ENCODE assay signal across 30 cellular contexts in genomic region chr14:100905166-100905565, GRCh38. TPM values are rescaled to one million over a fixed set of nuclear protein-coding genes. Genes with fewer than 3 reads are reported as not detected.
A peak's percentile ranks its signal among the peaks of the same experiment; 100 is the strongest.
DNase-seq lines count a peak whose midpoint lies in the region; ATAC-seq and TF ChIP-seq lines count a peak whose summit lies in the region.
"Had no signal": no experiment of that assay in that cellular context is flagged by ENCODE, and none has a peak within 500 bp of the region (broad histone marks: within the 10 kb centered on the region; RNA-seq: fewer than 3 reads in every experiment).

No MANE protein-coding gene starts in this region.

- H3K79me2 ChIP-seq in neural progenitor cell (ENCODE audit: low read depth) (no peaks in the 10 kb centered on the region), OCI-LY7 (ENCODE audit: insufficient read depth, low read depth, low read length) (no peaks in the 10 kb centered on the region)

- H2AFZ ChIP-seq in neural progenitor cell (replicated peaks) (no peak overlapping the region), OCI-LY7 (ENCODE audit: low read length) (no peak overlapping the region)

- H3K36me3 ChIP-seq in ES-I3 (ENCODE audit: insufficient read depth, low read length) (no peaks in the 10 kb centered on the region), HUES64 (ENCODE audit: insufficient read depth, low read length) (no peaks in the 10 kb centered on the region), neural progenitor cell (no peaks in the 10 kb centered on the region), OCI-LY7 (ENCODE audit: insufficient read depth, low read length) (no peaks in the 10 kb centered on the region)
- no peaks in the 10 kb centered on the region for H3K36me3 ChIP-seq in naive thymus-derived CD4-positive, alpha-beta T cell (ENCODE audit: control insufficient read depth in 2 of 3, insufficient read depth in 3 of 3, low read length in 3 of 3)
- H3K36me3 ChIP-seq: esophagus squamous epithelium, suprapubic skin had no signal

- H3K4me1 Mint-ChIP-seq in neural progenitor cell: peaks cover 52% of the 10 kb centered on the region
- peaks cover 0 to 8% (median 0%) of the 10 kb centered on the region in 7 donors for H3K4me1 Mint-ChIP-seq in naive thymus-derived CD4-positive, alpha-beta T cell

- H3K9me3 Mint-ChIP-seq in neural progenitor cell: peaks cover 3% of the 10 kb centered on the region
- peaks cover 0 to 6% (median 0%) of the 10 kb centered on the region in 11 donors for H3K9me3 Mint-ChIP-seq in naive thymus-derived CD4-positive, alpha-beta T cell
- H3K9me3 Mint-ChIP-seq: activated CD4-positive, alpha-beta memory T cell treated with anti-CD3 and anti-CD28 coated beads for 36 hours; activated T-cell treated with anti-CD3 and anti-CD28 coated beads, Interleukin-2, amount 50 U/mL, for 4 hours; effector memory CD8-positive, alpha-beta T cell had no signal

- BruUV-seq in OCI-LY7 (replicated peaks; lab: Mats Ljungman, UMichigan): no TSS peak

- H3K9me2 ChIP-seq in OCI-LY7 (ENCODE audit: insufficient read depth, low read length): no peaks in the 10 kb centered on the region

- H3K36me3 Mint-ChIP-seq in neural progenitor cell: no peaks in the 10 kb centered on the region
- no peaks in the 10 kb centered on the region for H3K36me3 Mint-ChIP-seq in naive thymus-derived CD4-positive, alpha-beta T cell
- H3K36me3 Mint-ChIP-seq: activated CD4-positive, alpha-beta memory T cell treated with anti-CD3 and anti-CD28 coated beads for 36 hours had no signal

- no peak overlapping the region for H3K27ac ChIP-seq in HUES64 (ENCODE audit: low read depth, low read length)
- H3K27ac ChIP-seq in neural progenitor cell: no peak overlapping the region
- H3K27ac ChIP-seq in OCI-LY7 (ENCODE audit: low read depth, low read length, poor library complexity, severe bottlenecking): no peak overlapping the region
- H3K27ac ChIP-seq in naive thymus-derived CD4-positive, alpha-beta T cell (ENCODE audit: low read depth, low read length): no peak overlapping the region
- H3K27ac ChIP-seq: C4-2B, esophagus squamous epithelium, KMS-11, suprapubic skin had no signal

- POLR2A ChIA-PET in OCI-LY7 (lab: Charles Lee): no interaction called here
- POLR2A ChIA-PET in naive thymus-derived CD4-positive, alpha-beta T cell (lab: Charles Lee): interaction anchor here (0.5 kb wide), 1 partner anchor 1721 kb away, joined by 4 read pairs; no protein-coding TSS in a partner anchor

- H3K4me3 ChIP-seq in HUES64 (ENCODE audit: low read length): peak overlapping the region; percentile 50
- H3K4me3 ChIP-seq in iPS-11a (ENCODE audit: low read depth, low read length): peak overlapping the region; percentile 50
- peak overlapping the region; percentile 52 for H3K4me3 ChIP-seq in neural progenitor cell
- no peak overlapping the region for H3K4me3 ChIP-seq in OCI-LY7 (ENCODE audit: low read depth, low read length, poor library complexity, severe bottlenecking)
- no peak overlapping the region for H3K4me3 ChIP-seq in naive thymus-derived CD4-positive, alpha-beta T cell (ENCODE audit: low read length)
- H3K4me3 ChIP-seq: esophagus squamous epithelium, GM12878, suprapubic skin had no signal

- no peak for TF ChIP-seq CTCF in neural progenitor cell (IDR thresholded peaks at IDR 0.05)
- TF ChIP-seq CTCF in OCI-LY7 (conservative IDR thresholded peaks at IDR 0.05; ENCODE audit: low read length): no peak

- CTCF ChIA-PET in OCI-LY7 (lab: Charles Lee; ENCODE audit: unreplicated experiment): no interaction called here
- CTCF ChIA-PET in naive thymus-derived CD4-positive, alpha-beta T cell (lab: Charles Lee): interaction anchor here (0.6 kb wide), 1 partner anchor 866 kb away, joined by 3 read pairs; no protein-coding TSS in a partner anchor

- ATAC-seq in naive thymus-derived CD4-positive, alpha-beta T cell: no peak
- ATAC-seq: activated T-cell treated with anti-CD3 and anti-CD28 coated beads, Interleukin-2, amount 50 U/mL, for 4 hours; effector memory CD8-positive, alpha-beta T cell; GM12878; Right ventricle myocardium inferior; stimulated activated naive B cell treated with anti-CD40 and anti-IgM and Interleukin-4, amounts not matched to agents 10 μg/mL and 1 μg/mL and 100 μg/mL, for 72 hours had no signal

- peaks cover 62% of the 10 kb centered on the region for H3F3A ChIP-seq in neural progenitor cell (ENCODE audit: low read depth)

- H3K4me1 ChIP-seq in ES-I3 (ENCODE audit: insufficient read depth, low read length) (no peaks in the 10 kb centered on the region; the same call in 1 of the 2 replicates), HUES64 (ENCODE audit: insufficient read depth, low read length) (peaks cover 6% of the 10 kb centered on the region; the same call in 1 of the 2 replicates), neural progenitor cell (peaks cover 59% of the 10 kb centered on the region), OCI-LY7 (ENCODE audit: insufficient read depth, low read length, poor library complexity, severe bottlenecking) (no peaks in the 10 kb centered on the region)
- no peaks in the 10 kb centered on the region for H3K4me1 ChIP-seq in naive thymus-derived CD4-positive, alpha-beta T cell (ENCODE audit: control insufficient read depth in 2 of 2, insufficient read depth in 2 of 2, low read length in 2 of 2)

- intact Hi-C loops in OCI-LY7 (cut with micrococcal nuclease; ENCODE audit: unreplicated experiment): no loop called here
- intact Hi-C loops in naive thymus-derived CD4-positive, alpha-beta T cell (cut with micrococcal nuclease): loop anchor here in 1 of 2 donors (5.0 kb wide), 1 partner anchor 722 kb away; no protein-coding TSS in a partner anchor

- H3K4me2 ChIP-seq in neural progenitor cell (peak overlapping the region; percentile 96), OCI-LY7 (ENCODE audit: low read length) (no peak overlapping the region)
- H3K4me2 ChIP-seq: KMS-11 had no signal

- 65% methylated on average over 12 of the region's 12 CpGs for WGBS in HUES64

- peaks cover 38% of the 10 kb centered on the region for H3K27me3 ChIP-seq in HUES64 (ENCODE audit: insufficient read depth, low read length)
- peaks cover 14% of the 10 kb centered on the region for H3K27me3 ChIP-seq in neural progenitor cell
- H3K27me3 ChIP-seq in naive thymus-derived CD4-positive, alpha-beta T cell (ENCODE audit: control insufficient read depth in 2 of 2, insufficient read depth in 2 of 2, low read length in 2 of 2): no peaks in the 10 kb centered on the region

- H3K9me3 ChIP-seq in ES-I3 (ENCODE audit: control insufficient read depth, insufficient read depth, low read length) (no peaks in the 10 kb centered on the region; the same call in 1 of the 2 replicates), HUES64 (ENCODE audit: insufficient read depth, low read depth, low read length) (no peaks in the 10 kb centered on the region), neural progenitor cell (ENCODE audit: low read depth) (no peaks in the 10 kb centered on the region), OCI-LY7 (ENCODE audit: low read length) (no peaks in the 10 kb centered on the region)
- H3K9me3 ChIP-seq in naive thymus-derived CD4-positive, alpha-beta T cell (ENCODE audit: control insufficient read depth in 2 of 3, low read length in 3 of 3): peaks cover 0 to 4% (median 0%) of the 10 kb centered on the region in 3 experiments
- H3K9me3 ChIP-seq: esophagus squamous epithelium, suprapubic skin had no signal

- DNase-seq in neural progenitor cell (ENCODE audit: low spot score): peak; percentile 26
- DNase-seq in dedifferentiated amniotic fluid mesenchymal stem cell (ENCODE audit: extremely low spot score): no peak
- no peak for DNase-seq in OCI-LY7 (ENCODE audit: low spot score)
- DNase-seq in naive thymus-derived CD4-positive, alpha-beta T cell: no peak
- no peak for DNase-seq in NCI-H2227 (lab: John Stamatoyannopoulos, UW; ENCODE audit: unreplicated experiment)
- DNase-seq: activated CD4-positive, alpha-beta memory T cell treated with anti-CD3 and anti-CD28 coated beads for 36 hours; activated CD4-positive, CD25-positive, alpha-beta regulatory T cell; activated naive CD4-positive, alpha-beta T cell; activated T-cell treated with anti-CD3 and anti-CD28 coated beads, Interleukin-2, amount 50 U/mL, for 4 hours; effector memory CD8-positive, alpha-beta T cell; esophagus squamous epithelium; mammary epithelial cell; NCI-H1436; NCI-H446; OCI-M1; stimulated activated CD4-positive, alpha-beta T cell treated with anti-CD3 and anti-CD28 coated beads, Interleukin-12 subunit alpha, Interleukin-12 subunit beta, amount 100 ng/mL, for 4 hours; stimulated activated CD4-positive, alpha-beta T cell treated with anti-CD3 and anti-CD28 coated beads, Interleukin-4, amount 100 ng/mL, for 24 hours; stimulated activated naive B cell treated with anti-CD40 and anti-IgM and Interleukin-4, amounts not matched to agents 10 μg/mL and 1 μg/mL and 100 μg/mL, for 72 hours; SW 1271 had no signal

- H3K27me3 Mint-ChIP-seq in neural progenitor cell (ENCODE audit: insufficient read depth, low read depth): peaks cover 29% of the 10 kb centered on the region
- peaks cover 38 to 58% (median 46%) of the 10 kb centered on the region in 5 donors for H3K27me3 Mint-ChIP-seq in naive thymus-derived CD4-positive, alpha-beta T cell

- no peak overlapping the region for H3K27ac Mint-ChIP-seq in neural progenitor cell
- H3K27ac Mint-ChIP-seq in naive thymus-derived CD4-positive, alpha-beta T cell: no peak overlapping the region
- H3K27ac Mint-ChIP-seq: activated CD4-positive, alpha-beta memory T cell treated with anti-CD3 and anti-CD28 coated beads for 36 hours; effector memory CD8-positive, alpha-beta T cell; stimulated activated naive B cell treated with anti-CD40 and anti-IgM and Interleukin-4, amounts not matched to agents 10 μg/mL and 1 μg/mL and 100 μg/mL, for 72 hours had no signal

- H3K4me3 Mint-ChIP-seq in neural progenitor cell: peak overlapping the region; percentile 86
- H3K4me3 Mint-ChIP-seq in naive thymus-derived CD4-positive, alpha-beta T cell: no peak overlapping the region
- H3K4me3 Mint-ChIP-seq: activated CD4-positive, alpha-beta memory T cell treated with anti-CD3 and anti-CD28 coated beads for 36 hours; activated T-cell treated with anti-CD3 and anti-CD28 coated beads, Interleukin-2, amount 50 U/mL, for 4 hours; effector memory CD8-positive, alpha-beta T cell; stimulated activated naive B cell treated with anti-CD40 and anti-IgM and Interleukin-4, amounts not matched to agents 10 μg/mL and 1 μg/mL and 100 μg/mL, for 72 hours had no signal

- H4K20me1 ChIP-seq in neural progenitor cell (ENCODE audit: low read depth) (no peaks in the 10 kb centered on the region), OCI-LY7 (ENCODE audit: insufficient read depth, low read length) (no peaks in the 10 kb centered on the region)

- H3K9ac ChIP-seq in ES-I3 (ENCODE audit: low read depth, low read length) (peak overlapping the region; percentile 42; the same call in 1 of the 2 replicates), HUES64 (ENCODE audit: low read depth, low read length) (no peak overlapping the region), neural progenitor cell (no peak overlapping the region)
- H3K9ac ChIP-seq: KMS-11 had no signal

RNA-seq across cellular contexts. Expression of gene RTL1, which starts 1.6 kb away (rescaled TPM):
- polyA plus RNA-seq in HUES64 (2013, experiment 1 of 2): 0.10 TPM
- polyA plus RNA-seq in HUES64 (2013, experiment 2 of 2): 0.13 TPM
- 0.15 and 0.65 TPM in 2 replicates for total RNA-seq in neural progenitor cell (ENCODE audit: low replicate concordance)
- total RNA-seq in OCI-LY7 (2014; rRNA removed; shearing (Covaris generic)): not detected in 2 replicates
- total RNA-seq in OCI-LY7 (2022): not detected in 2 replicates
- total RNA-seq in naive thymus-derived CD4-positive, alpha-beta T cell: not detected
- not detected for polyA plus RNA-seq in naive thymus-derived CD4-positive, alpha-beta T cell
- total RNA-seq: activated CD4-positive, alpha-beta memory T cell treated with anti-CD3 and anti-CD28 coated beads for 36 hours; activated T-cell treated with anti-CD3 and anti-CD28 coated beads, Interleukin-2, amount 50 U/mL, for 4 hours; esophagus squamous epithelium; frontal cortex; GM12878; HT-29; mammary epithelial cell; osteocyte; Right ventricle myocardium inferior; suprapubic skin had no signal
- polyA plus RNA-seq: GM12878, mammary epithelial cell had no signal

Comparison
In these comparisons a context has a peak if more than half of its experiments do, and no peak if none do; other contexts are left out.
1. H3K4me3 ChIP-seq: peak in HUES64 (single experiment), iPS-11a (single experiment) and neural progenitor cell (single experiment); none in OCI-LY7 (single experiment) and naive thymus-derived CD4-positive, alpha-beta T cell (single experiment).